26 cellular contexts compared by ENCODE assay signal in the genomic region with DNA sequence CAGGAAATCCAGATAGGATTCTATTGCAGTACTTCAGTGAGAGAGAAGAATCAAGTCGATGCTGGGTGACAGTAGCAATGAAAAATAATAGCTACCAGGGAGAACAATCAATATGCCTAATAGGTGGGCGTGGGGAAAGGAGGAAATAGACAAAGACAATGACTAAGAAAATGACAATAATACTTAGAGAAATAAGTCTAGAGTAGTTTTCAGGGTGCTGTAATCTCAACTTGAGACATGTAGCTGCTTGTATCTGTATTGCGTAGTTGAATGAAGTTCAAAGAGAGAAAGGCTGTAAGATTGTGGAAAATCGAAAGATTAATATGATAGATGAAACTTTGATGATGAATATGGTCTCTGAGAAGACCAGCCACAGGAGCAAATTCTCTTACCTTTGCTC. TPM values are rescaled to one million over a fixed set of nuclear protein-coding genes. Genes with fewer than 3 reads are reported as not detected.
A peak's percentile ranks its signal among the peaks of the same experiment; 100 is the strongest.
DNase-seq lines count a peak whose midpoint lies in the region; ATAC-seq, FAIRE-seq and TF ChIP-seq lines count a peak whose summit lies in the region.
"Had no signal": no experiment of that assay in that cellular context is flagged by ENCODE, and none has a peak within 500 bp of the region (broad histone marks: within the 10 kb centered on the region; RNA-seq: fewer than 3 reads in every experiment).

No MANE protein-coding gene starts in this region.

- H3K9me3 Mint-ChIP-seq in CD14-positive monocyte (peaks cover 0 to 1% (median 0%) of the 10 kb centered on the region in 7 donors), brain (no peaks in the 10 kb centered on the region)
- H3K9me3 Mint-ChIP-seq in naive thymus-derived CD4-positive, alpha-beta T cell, result peaks cover 0 to 4% (median 0%) of the 10 kb centered on the region in 11 donors
- H3K9me3 Mint-ChIP-seq: activated CD4-positive, alpha-beta memory T cell treated with anti-CD3 and anti-CD28 coated beads for 36 hours; stimulated activated effector memory CD8-positive, alpha-beta T cell treated with anti-CD3 and anti-CD28 coated beads, Interleukin-12 subunit alpha, Interleukin-12 subunit beta, amount 100 ng/mL, for 72 hours; T-helper 2 cell treated with Interferon-gamma antibody and Interleukin-4, amounts not matched to agents 5 μg/mL and 100 μg/mL, for 36 hours had no signal

- H3K27ac ChIP-seq in DND-41 (ENCODE audit: low read length), result no peak overlapping the region
- H3K27ac ChIP-seq in naive thymus-derived CD4-positive, alpha-beta T cell (ENCODE audit: low read depth, low read length), result no peak overlapping the region
- no peak overlapping the region for H3K27ac ChIP-seq in sigmoid colon
- H3K27ac ChIP-seq: colonic mucosa, hepatocyte, KMS-11, SJCRH30 had no signal

- H3K4me3 Mint-ChIP-seq in CD14-positive monocyte, result no peak overlapping the region
- peak overlapping the region in 4 of 5 experiments; percentile 5 to 51 (median 28) for H3K4me3 Mint-ChIP-seq in brain
- peak overlapping the region; percentile 4 to 90 (median 22) for H3K4me3 Mint-ChIP-seq in naive thymus-derived CD4-positive, alpha-beta T cell

- H4K20me1 ChIP-seq in DND-41 (ENCODE audit: insufficient read depth, low read length), result peaks cover 11% of the 10 kb centered on the region; the same call in 1 of the 2 replicates

- WGBS in sigmoid colon, 2 donors, result 89% methylated on average over 4 of the region's 4 CpGs

- POLR2A ChIA-PET in naive thymus-derived CD4-positive, alpha-beta T cell (lab: Charles Lee), result interaction anchor here (0.9 to 1.6 kb wide), 3 partner anchors 14 to 57 kb away, joined by 3 to 6 read pairs (median 5); a partner anchor contains a TSS

- H3K9ac ChIP-seq in DND-41 (ENCODE audit: low read depth, low read length), result no peak overlapping the region
- H3K9ac ChIP-seq: KMS-11 had no signal

- DNase-seq in CD14-positive monocyte (ENCODE audit: low spot score) (no peak), DND-41 (no peak), A172 (ENCODE audit: low spot score) (no peak), RCC 7860 (ENCODE audit: low spot score) (no peak), hippocampal formation (lab: John Stamatoyannopoulos, UW) (no peak), sigmoid colon (no peak)
- DNase-seq in naive thymus-derived CD4-positive, alpha-beta T cell, result no peak
- DNase-seq: activated CD4-positive, alpha-beta memory T cell treated with anti-CD3 and anti-CD28 coated beads for 36 hours; activated naive CD4-positive, alpha-beta T cell treated with anti-CD3 and anti-CD28 coated beads, Interleukin-2, amount 50 U/mL, for 16 hours; colonic mucosa; foreskin fibroblast; H7; NCI-H1930; NCI-H226; NCI-H774; SJCRH30 had no signal

- no peak for TF ChIP-seq POLR2A in sigmoid colon (IDR thresholded peaks at IDR 0.05)

- peaks cover 29% of the 10 kb centered on the region for H3K4me1 Mint-ChIP-seq in CD14-positive monocyte
- H3K4me1 Mint-ChIP-seq in brain, result peaks cover 43% of the 10 kb centered on the region
- peaks cover 29 to 53% (median 45%) of the 10 kb centered on the region in 7 donors for H3K4me1 Mint-ChIP-seq in naive thymus-derived CD4-positive, alpha-beta T cell

- H3K4me3 ChIP-seq in DND-41 (ENCODE audit: low read depth in 1 of 2, low read length in 2 of 2) (no peak overlapping the region), sigmoid colon (no peak overlapping the region)
- no peak overlapping the region for H3K4me3 ChIP-seq in naive thymus-derived CD4-positive, alpha-beta T cell (ENCODE audit: low read length)
- H3K4me3 ChIP-seq: colonic mucosa, hepatocyte, lung, SJCRH30 had no signal

- no peak for TF ChIP-seq EP300 in sigmoid colon (IDR thresholded peaks at IDR 0.05)

- no peak for FAIRE-seq in RCC 7860 (lab: Jason Lieb, UNC)

- no peaks in the 10 kb centered on the region for H3K27me3 ChIP-seq in DND-41 (ENCODE audit: insufficient read depth, low read length, poor library complexity)
- H3K27me3 ChIP-seq in naive thymus-derived CD4-positive, alpha-beta T cell (ENCODE audit: control insufficient read depth in 2 of 2, insufficient read depth in 2 of 2, low read length in 2 of 2), result no peaks in the 10 kb centered on the region
- H3K27me3 ChIP-seq in sigmoid colon, result no peaks in the 10 kb centered on the region
- H3K27me3 ChIP-seq: colonic mucosa, hepatocyte, SJCRH30 had no signal

- no peaks in the 10 kb centered on the region for H3K27me3 Mint-ChIP-seq in CD14-positive monocyte (ENCODE audit: low read depth in 3 of 3)
- peaks cover 11% of the 10 kb centered on the region for H3K27me3 Mint-ChIP-seq in brain
- no peaks in the 10 kb centered on the region for H3K27me3 Mint-ChIP-seq in naive thymus-derived CD4-positive, alpha-beta T cell
- H3K27me3 Mint-ChIP-seq: activated CD4-positive, alpha-beta memory T cell treated with anti-CD3 and anti-CD28 coated beads for 36 hours had no signal

- H3K36me3 ChIP-seq in DND-41 (ENCODE audit: insufficient read depth, low read length) (peaks cover 19% of the 10 kb centered on the region), sigmoid colon (peaks cover 0 to 19% (median 2%) of the 10 kb centered on the region in 4 donors)
- peaks cover 0 to 5% (median 2%) of the 10 kb centered on the region in 3 experiments for H3K36me3 ChIP-seq in naive thymus-derived CD4-positive, alpha-beta T cell (ENCODE audit: control insufficient read depth in 2 of 3, insufficient read depth in 3 of 3, low read length in 3 of 3)
- H3K36me3 ChIP-seq: colonic mucosa had no signal

- H3K79me2 ChIP-seq in DND-41 (ENCODE audit: insufficient read depth, low read length), result peaks cover 46% of the 10 kb centered on the region

- H3K9me3 ChIP-seq in DND-41 (ENCODE audit: insufficient read depth, low read length, severe bottlenecking) (no peaks in the 10 kb centered on the region), sigmoid colon (no peaks in the 10 kb centered on the region)
- no peaks in the 10 kb centered on the region for H3K9me3 ChIP-seq in naive thymus-derived CD4-positive, alpha-beta T cell (ENCODE audit: control insufficient read depth in 2 of 3, low read length in 3 of 3)
- H3K9me3 ChIP-seq: colonic mucosa, SJCRH30 had no signal

- ATAC-seq in DND-41 (ENCODE audit: insufficient read depth, low read depth), result no peak
- ATAC-seq in naive thymus-derived CD4-positive, alpha-beta T cell, result no peak
- ATAC-seq: stimulated activated effector memory CD8-positive, alpha-beta T cell treated with anti-CD3 and anti-CD28 coated beads, Interleukin-12 subunit alpha, Interleukin-12 subunit beta, amount 100 ng/mL, for 72 hours had no signal

- no peak overlapping the region for H2AFZ ChIP-seq in DND-41 (ENCODE audit: low read depth, low read length)
- H2AFZ ChIP-seq: hepatocyte had no signal

- H3K27ac Mint-ChIP-seq in CD14-positive monocyte (peak overlapping the region in 4 of 7 donors; percentile 18 to 100 (median 99)), brain (no peak overlapping the region)
- peak overlapping the region in 8 of 9 donors; percentile 0 to 79 (median 20) for H3K27ac Mint-ChIP-seq in naive thymus-derived CD4-positive, alpha-beta T cell
- H3K27ac Mint-ChIP-seq: activated CD4-positive, alpha-beta memory T cell treated with anti-CD3 and anti-CD28 coated beads for 36 hours; stimulated activated effector memory CD8-positive, alpha-beta T cell treated with anti-CD3 and anti-CD28 coated beads, Interleukin-12 subunit alpha, Interleukin-12 subunit beta, amount 100 ng/mL, for 72 hours; T-helper 2 cell treated with Interferon-gamma antibody and Interleukin-4, amounts not matched to agents 5 μg/mL and 100 μg/mL, for 36 hours had no signal

- H3K4me1 ChIP-seq in DND-41 (ENCODE audit: insufficient read depth, low read length) (peaks cover 32% of the 10 kb centered on the region), sigmoid colon (peaks cover 0 to 47% (median 24%) of the 10 kb centered on the region in 4 donors)
- peaks cover 3 to 6% of the 10 kb centered on the region in 2 donors for H3K4me1 ChIP-seq in naive thymus-derived CD4-positive, alpha-beta T cell (ENCODE audit: control insufficient read depth in 2 of 2, insufficient read depth in 2 of 2, low read length in 2 of 2)
- H3K4me1 ChIP-seq: colonic mucosa had no signal

- H3K36me3 Mint-ChIP-seq in CD14-positive monocyte, result peaks cover 18 to 32% of the 10 kb centered on the region in 2 donors
- H3K36me3 Mint-ChIP-seq in brain, result peaks cover 8% of the 10 kb centered on the region
- H3K36me3 Mint-ChIP-seq in naive thymus-derived CD4-positive, alpha-beta T cell, result peaks cover 0 to 17% (median 6%) of the 10 kb centered on the region in 5 donors

- intact Hi-C loops in CD14-positive monocyte (cut with micrococcal nuclease) (loop anchor here (5.0 to 10.0 kb wide), 4 partner anchors 57 to 348 kb away; a partner anchor contains a TSS), sigmoid colon (cut with DNase I) (loop anchor here (5.0 kb wide), 2 partner anchors 128 to 148 kb away; a partner anchor contains a TSS)
- intact Hi-C loops in naive thymus-derived CD4-positive, alpha-beta T cell (cut with micrococcal nuclease), result loop anchor here (5.0 to 10.0 kb wide), 3 partner anchors 343 to 736 kb away; a partner anchor contains a TSS

- 0 out of 2 replicates have a peak overlapping the region, but pooled peaks have one; percentile 17 for H3K4me2 ChIP-seq in DND-41 (ENCODE audit: insufficient read depth, low read length)
- H3K4me2 ChIP-seq: hepatocyte, KMS-11 had no signal

- TF ChIP-seq CTCF in CD14-positive monocyte (IDR thresholded peaks at IDR 0.05), result no peak
- TF ChIP-seq CTCF in DND-41 (IDR thresholded peaks at IDR 0.05; ENCODE audit: borderline replicate concordance, extremely low read depth, low read length, poor library complexity, severe bottlenecking), result no peak
- TF ChIP-seq CTCF in brain (conservative IDR thresholded peaks at IDR 0.05), result no peak
- TF ChIP-seq CTCF in sigmoid colon (IDR thresholded peaks at IDR 0.05), result no peak

- CTCF ChIA-PET in naive thymus-derived CD4-positive, alpha-beta T cell (lab: Charles Lee), result no interaction called here

RNA-seq across cellular contexts. Expression of a gene that starts 2.6 kb away (rescaled TPM):
- polyA plus RNA-seq in CD14-positive monocyte, result 10 to 100 TPM; 48.3 to 56.2 TPM
- polyA plus RNA-seq in brain (ENCODE audit: insufficient read depth, low read depth, low replicate concordance), result 14.8 TPM
- 10 to 100 TPM; 46.8 to 75.2 (median 54.0) TPM for total RNA-seq in naive thymus-derived CD4-positive, alpha-beta T cell
- 10 to 100 TPM; 38.3 to 47.8 TPM for polyA plus RNA-seq in naive thymus-derived CD4-positive, alpha-beta T cell
- 54.5 and 63.2 TPM in 2 replicates for total RNA-seq in A172 (2014; rRNA removed; shearing (Covaris generic))
- total RNA-seq in sigmoid colon, result 100 to 1,000 TPM in 2 of 4 donors, 10 to 100 TPM in 2; 48.2 to 105 (median 94.1) TPM
- polyA plus RNA-seq in sigmoid colon, result 10 to 100 TPM; 30.3 to 60.1 (median 52.3) TPM

RNA-seq across cellular contexts. Expression of a gene that starts 36.4 kb away (rescaled TPM):
- polyA plus RNA-seq in CD14-positive monocyte (not detected), brain (ENCODE audit: insufficient read depth, low read depth, low replicate concordance) (not detected), sigmoid colon (not detected)
- total RNA-seq in naive thymus-derived CD4-positive, alpha-beta T cell, result under 1 TPM in 2 of 5 experiments, not detected in 3; 0.13 to 0.22 TPM
- not detected for polyA plus RNA-seq in naive thymus-derived CD4-positive, alpha-beta T cell
- not detected in 2 replicates for total RNA-seq in A172 (2014; rRNA removed; shearing (Covaris generic))
- total RNA-seq in sigmoid colon, result not detected
- total RNA-seq: activated CD4-positive, alpha-beta memory T cell treated with anti-CD3 and anti-CD28 coated beads for 36 hours; colonic mucosa; hepatocyte; HT1080; kidney epithelial cell; myocyte; posterior vena cava had no signal
- polyA plus RNA-seq: hepatocyte had no signal

RNA-seq across cellular contexts. Expression of a gene that starts 57.0 kb away (rescaled TPM):
- 1 to 10 TPM; 4.9 to 8.3 TPM for polyA plus RNA-seq in CD14-positive monocyte
- 16.9 TPM for polyA plus RNA-seq in brain (ENCODE audit: insufficient read depth, low read depth, low replicate concordance)
- 100 to 1,000 TPM in 4 of 5 experiments, 10 to 100 TPM in 1; 85.5 to 136 (median 118) TPM for total RNA-seq in naive thymus-derived CD4-positive, alpha-beta T cell
- polyA plus RNA-seq in naive thymus-derived CD4-positive, alpha-beta T cell, result 10 to 100 TPM; 21.6 to 22.2 TPM
- total RNA-seq in A172 (2014; rRNA removed; shearing (Covaris generic)), result 13.7 and 15.2 TPM in 2 replicates
- total RNA-seq in sigmoid colon, result 10 to 100 TPM; 24.7 to 28.0 (median 26.1) TPM
- 10 to 100 TPM; 13.8 to 31.3 (median 15.0) TPM for polyA plus RNA-seq in sigmoid colon

Comparison
In these comparisons a context has a peak if more than half of its experiments do, and no peak if none do; other contexts are left out.
1. H3K27ac Mint-ChIP-seq: peak in CD14-positive monocyte (4 of 7) and naive thymus-derived CD4-positive, alpha-beta T cell (8 of 9); none in brain (0 of 5).
2. H3K4me3 Mint-ChIP-seq: peak in brain (4 of 5) and naive thymus-derived CD4-positive, alpha-beta T cell (10 of 10); none in CD14-positive monocyte (0 of 2).